In the genomic region with DNA sequence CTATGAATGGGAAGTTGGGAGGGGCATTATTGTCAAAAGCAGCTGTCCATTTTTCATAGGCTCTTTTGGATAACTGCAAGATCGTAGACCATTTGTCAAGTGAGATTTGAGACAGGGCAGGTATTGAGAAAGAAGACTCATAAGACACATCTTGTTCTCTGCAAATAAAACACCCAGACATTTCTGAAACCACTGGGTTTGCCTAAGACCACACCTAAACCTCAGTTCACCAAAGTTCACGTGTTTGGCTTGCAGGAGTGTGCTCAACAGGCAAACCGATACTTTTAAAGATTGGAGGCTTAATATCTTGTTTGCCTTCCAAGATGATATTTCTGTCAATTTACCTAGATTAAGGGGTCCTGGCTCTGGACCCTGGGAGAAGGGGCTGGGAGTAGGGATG, we compare ENCODE assay signal across 6 cellular contexts.
"Had no signal": no experiment of that assay in that cellular context is flagged by ENCODE, and none has a peak within 500 bp of the region (broad histone marks: within the 10 kb centered on the region; RNA-seq: fewer than 3 reads in every experiment).

No MANE protein-coding gene starts in this region.

- H3K4me3 Mint-ChIP-seq: IgD-negative memory B cell had no signal

- H3K4me1 Mint-ChIP-seq: IgD-negative memory B cell had no signal

- H3K27me3 Mint-ChIP-seq: IgD-negative memory B cell had no signal

- ATAC-seq: HepG2 had no signal

- H3K4me3 ChIP-seq: GM23248 had no signal

- H3K36me3 Mint-ChIP-seq: IgD-negative memory B cell had no signal

- H3K27ac Mint-ChIP-seq: IgD-negative memory B cell had no signal

- DNase-seq: GM23248, H9, HCEC 1CT, KBM-7 had no signal

- H2AFZ ChIP-seq: GM23248 had no signal

- H3K9ac ChIP-seq: GM23248 had no signal

- H3K27ac ChIP-seq: GM23248 had no signal
